In the genomic region with DNA sequence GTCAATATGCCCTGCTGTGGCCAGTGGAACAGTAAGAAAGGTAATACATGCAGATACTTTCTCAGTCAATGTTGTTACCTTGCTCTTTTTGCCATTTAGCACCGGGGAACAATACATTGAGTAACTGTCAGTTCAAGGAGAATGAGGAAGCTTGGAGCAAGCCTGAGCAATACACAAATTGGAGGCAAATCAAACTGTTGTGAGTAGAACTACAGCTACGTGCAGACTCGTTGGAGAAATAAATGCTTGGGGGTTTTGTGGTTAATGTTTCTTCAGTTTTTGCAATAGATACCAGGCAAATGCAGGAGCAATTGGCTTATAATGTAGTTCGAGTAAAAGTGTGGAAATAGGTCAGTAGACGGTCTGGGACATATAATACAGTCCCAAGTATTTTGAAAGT, we compare ENCODE assay signal across 29 cellular contexts.
DNase-seq lines count a peak whose midpoint lies in the region; ATAC-seq and TF ChIP-seq lines count a peak whose summit lies in the region.
"Had no signal": no experiment of that assay in that cellular context is flagged by ENCODE, and none has a peak within 500 bp of the region (broad histone marks: within the 10 kb centered on the region; RNA-seq: fewer than 3 reads in every experiment).

No MANE protein-coding gene starts in this region.

- no peak overlapping the region for H4K8ac ChIP-seq in trophoblast cell (ENCODE audit: low read depth, low read length)

- no peaks in the 10 kb centered on the region for H3K4me1 ChIP-seq in trophoblast cell (ENCODE audit: control insufficient read depth in 1 of 2, insufficient read depth in 2 of 2, low read length in 2 of 2)
- H3K4me1 ChIP-seq: A549, left lung, upper lobe of left lung had no signal

- no CpG with 5 or more reads among the region's 5 CpGs for WGBS in trophoblast cell (ENCODE audit: extremely low coverage, insufficient coverage, insufficient read length)

- H3K27me3 ChIP-seq in trophoblast cell (ENCODE audit: insufficient read depth, low read length), result no peaks in the 10 kb centered on the region
- H3K27me3 ChIP-seq: hepatocyte, left lung, upper lobe of left lung had no signal

- no peak overlapping the region for H3K4me2 ChIP-seq in trophoblast cell (ENCODE audit: low read length)
- H3K4me2 ChIP-seq: A549, hepatocyte had no signal

- no peaks in the 10 kb centered on the region for H3K79me2 ChIP-seq in trophoblast cell (ENCODE audit: control insufficient read depth, insufficient read depth, low read length, poor library complexity)
- H3K79me2 ChIP-seq: hepatocyte had no signal

- H3K23ac ChIP-seq in trophoblast cell (ENCODE audit: low read length), result no peak overlapping the region

- ATAC-seq in activated CD4-positive, alpha-beta T cell treated with anti-CD3 and anti-CD28 coated beads for 36 hours, result no peak
- ATAC-seq in GM18520 (IDR thresholded peaks at IDR 0.05; ENCODE audit: unreplicated experiment), result no peak
- ATAC-seq: A549, GM12878, left lung had no signal

- H2BK5ac ChIP-seq in trophoblast cell (ENCODE audit: low read depth, low read length, poor library complexity), result no peak overlapping the region

- no peaks in the 10 kb centered on the region for H3K36me3 ChIP-seq in trophoblast cell (ENCODE audit: control insufficient read depth in 1 of 2, insufficient read depth in 2 of 2, low read length in 2 of 2)
- H3K36me3 ChIP-seq: left lung, upper lobe of left lung had no signal

- no peak for TF ChIP-seq POLR2A in NB4 (IDR thresholded peaks at IDR 0.05; ENCODE audit: extremely low read depth, insufficient read length)

- no peak overlapping the region for H3K4ac ChIP-seq in trophoblast cell (ENCODE audit: low read depth, low read length)

- no peak overlapping the region for H3K14ac ChIP-seq in trophoblast cell (ENCODE audit: low read length)

- intact Hi-C loops in activated CD4-positive, alpha-beta T cell treated with anti-CD3 and anti-CD28 coated beads for 36 hours (cut with DNase I, micrococcal nuclease), result no loop called here
- intact Hi-C loops in posterior vena cava (cut with DNase I), result no loop called here

- no peak overlapping the region for H4K12ac ChIP-seq in trophoblast cell (ENCODE audit: low read depth, low read length)

- no peak overlapping the region for H3K18ac ChIP-seq in trophoblast cell (ENCODE audit: low read length)

- no peaks in the 10 kb centered on the region for H3K9me3 ChIP-seq in trophoblast cell (ENCODE audit: insufficient read depth, low read depth, low read length)
- H3K9me3 ChIP-seq: A549, upper lobe of left lung had no signal

- H3K9me3 Mint-ChIP-seq in activated CD4-positive, alpha-beta T cell treated with anti-CD3 and anti-CD28 coated beads for 36 hours (ENCODE audit: low read depth), result peaks cover 15% of the 10 kb centered on the region

- H2BK12ac ChIP-seq in trophoblast cell (ENCODE audit: low read length), result no peak overlapping the region

- H2BK120ac ChIP-seq in trophoblast cell (ENCODE audit: insufficient read depth, low read length, poor library complexity), result no peak overlapping the region

- POLR2A ChIA-PET in activated CD4-positive, alpha-beta T cell treated with anti-CD3 and anti-CD28 coated beads for 36 hours (lab: Charles Lee), result no interaction called here

- H2AFZ ChIP-seq in trophoblast cell (ENCODE audit: insufficient read depth, low read length, poor library complexity), result no peak overlapping the region
- H2AFZ ChIP-seq: hepatocyte had no signal

- no peak overlapping the region for H4K91ac ChIP-seq in trophoblast cell (ENCODE audit: low read depth, low read length)

- H2AK5ac ChIP-seq in trophoblast cell (ENCODE audit: low read length), result no peak overlapping the region

- no peak overlapping the region for H3K4me3 ChIP-seq in NB4 (ENCODE audit: low read depth, low read length)
- no peak overlapping the region for H3K4me3 ChIP-seq in epithelial cell of esophagus (ENCODE audit: low read length)
- H3K4me3 ChIP-seq in trophoblast cell (ENCODE audit: low read depth, low read length), result no peak overlapping the region
- H3K4me3 ChIP-seq: A549, GM12878, hepatocyte, left lung, skin epidermis, upper lobe of left lung had no signal

- H3K4me3 Mint-ChIP-seq in activated CD4-positive, alpha-beta T cell treated with anti-CD3 and anti-CD28 coated beads for 36 hours, result no peak overlapping the region
- H3K4me3 Mint-ChIP-seq: activated CD4-positive, alpha-beta T cell treated with anti-CD3 and anti-CD28 coated beads, Interleukin-2, amount 10 ng/mL, durations not matched to agents 7 days and 5 days; activated T-helper 1 cell treated with anti-CD3 and anti-CD28 coated beads, Interleukin-12 subunit alpha, Interleukin-12 subunit beta, Interleukin-2, Interleukin-4 antibody, amounts not matched to agents 30 ng/mL and 10 ng/mL and 1 ng/mL, durations not matched to agents 14 hours and 24 hours and 36 hours; immature natural killer cell; naive B cell had no signal

- peak; percentile 19 for DNase-seq in GF-D8 (lab: John Stamatoyannopoulos, UW)
- peak; percentile 85 for DNase-seq in NB4 (ENCODE audit: low read depth)
- DNase-seq in SIG-M5 treated with dmso at 0.1 percent for 504 hours (lab: John Stamatoyannopoulos, UW; ENCODE audit: unreplicated experiment), result peak; percentile 97
- DNase-seq in epithelial cell of esophagus (ENCODE audit: low read depth), result peak; percentile 67
- no peak for DNase-seq in activated CD4-positive, alpha-beta T cell treated with anti-CD3 and anti-CD28 coated beads for 36 hours
- DNase-seq in trophoblast cell, result no peak
- no peak for DNase-seq in posterior vena cava (ENCODE audit: low spot score)
- DNase-seq: activated CD4-positive, alpha-beta T cell treated with anti-CD3 and anti-CD28 coated beads, Interleukin-2, amount 10 ng/mL, durations not matched to agents 7 days and 5 days; activated naive CD4-positive, alpha-beta T cell treated with anti-CD3 and anti-CD28 coated beads, Interleukin-2, amount 50 U/mL, for 16 hours; anterior cingulate cortex; cerebellar nuclear complex; COR-L47; DMS79; H7; immature natural killer cell; left lung; naive B cell; NCI-H1417; NCI-H446; occipital lobe; stimulated activated CD4-positive, alpha-beta T cell treated with anti-CD3 and anti-CD28 coated beads, Interleukin-1b, Interleukin-23, amount 100 ng/mL, for 48 hours; upper lobe of left lung had no signal

- H3K27me3 Mint-ChIP-seq in activated CD4-positive, alpha-beta T cell treated with anti-CD3 and anti-CD28 coated beads for 36 hours, result no peaks in the 10 kb centered on the region
- H3K27me3 Mint-ChIP-seq: activated CD4-positive, alpha-beta T cell treated with anti-CD3 and anti-CD28 coated beads, Interleukin-2, amount 10 ng/mL, durations not matched to agents 7 days and 5 days; naive B cell had no signal

- TF ChIP-seq CTCF in NB4 (IDR thresholded peaks at IDR 0.05; ENCODE audit: low read depth, low read length), result no peak
- TF ChIP-seq CTCF in epithelial cell of esophagus (IDR thresholded peaks at IDR 0.05; ENCODE audit: insufficient read depth, low read depth, low read length, missing control alignments), result no peak

- no peak overlapping the region for H3K9ac ChIP-seq in trophoblast cell (ENCODE audit: low read length)

- no peaks in the 10 kb centered on the region for H3K36me3 Mint-ChIP-seq in activated CD4-positive, alpha-beta T cell treated with anti-CD3 and anti-CD28 coated beads for 36 hours (ENCODE audit: low read depth)
- H3K36me3 Mint-ChIP-seq: naive B cell had no signal

- no peaks in the 10 kb centered on the region for H3K79me1 ChIP-seq in trophoblast cell (ENCODE audit: low read length)

- CTCF ChIA-PET in activated CD4-positive, alpha-beta T cell treated with anti-CD3 and anti-CD28 coated beads for 36 hours (lab: Charles Lee), result no interaction called here

- no peak overlapping the region for H3K27ac ChIP-seq in trophoblast cell (ENCODE audit: low read depth, low read length)
- H3K27ac ChIP-seq: A549, hepatocyte, left lung, skin epidermis, upper lobe of left lung, VCaP had no signal

- no peak overlapping the region for H3K27ac Mint-ChIP-seq in activated CD4-positive, alpha-beta T cell treated with anti-CD3 and anti-CD28 coated beads for 36 hours
- H3K27ac Mint-ChIP-seq: activated CD4-positive, alpha-beta T cell treated with anti-CD3 and anti-CD28 coated beads, Interleukin-2, amount 10 ng/mL, durations not matched to agents 7 days and 5 days; activated T-helper 1 cell treated with anti-CD3 and anti-CD28 coated beads, Interleukin-12 subunit alpha, Interleukin-12 subunit beta, Interleukin-2, Interleukin-4 antibody, amounts not matched to agents 30 ng/mL and 10 ng/mL and 1 ng/mL, durations not matched to agents 14 hours and 24 hours and 36 hours; immature natural killer cell; naive B cell had no signal

- H3K4me1 Mint-ChIP-seq in activated CD4-positive, alpha-beta T cell treated with anti-CD3 and anti-CD28 coated beads for 36 hours, result no peaks in the 10 kb centered on the region
- H3K4me1 Mint-ChIP-seq: activated CD4-positive, alpha-beta T cell treated with anti-CD3 and anti-CD28 coated beads, Interleukin-2, amount 10 ng/mL, durations not matched to agents 7 days and 5 days; immature natural killer cell; naive B cell had no signal

Comparison
In these comparisons a context has a peak if more than half of its experiments do, and no peak if none do; other contexts are left out.
1. DNase-seq: peak in GF-D8 (single experiment), NB4 (single experiment), SIG-M5 treated with dmso at 0.1 percent for 504 hours (single experiment) and epithelial cell of esophagus (single experiment); none in activated CD4-positive, alpha-beta T cell treated with anti-CD3 and anti-CD28 coated beads for 36 hours (single experiment), trophoblast cell (0 of 2) and posterior vena cava (single experiment).